ENCODE assay signal across 1 cellular context in the genomic region with DNA sequence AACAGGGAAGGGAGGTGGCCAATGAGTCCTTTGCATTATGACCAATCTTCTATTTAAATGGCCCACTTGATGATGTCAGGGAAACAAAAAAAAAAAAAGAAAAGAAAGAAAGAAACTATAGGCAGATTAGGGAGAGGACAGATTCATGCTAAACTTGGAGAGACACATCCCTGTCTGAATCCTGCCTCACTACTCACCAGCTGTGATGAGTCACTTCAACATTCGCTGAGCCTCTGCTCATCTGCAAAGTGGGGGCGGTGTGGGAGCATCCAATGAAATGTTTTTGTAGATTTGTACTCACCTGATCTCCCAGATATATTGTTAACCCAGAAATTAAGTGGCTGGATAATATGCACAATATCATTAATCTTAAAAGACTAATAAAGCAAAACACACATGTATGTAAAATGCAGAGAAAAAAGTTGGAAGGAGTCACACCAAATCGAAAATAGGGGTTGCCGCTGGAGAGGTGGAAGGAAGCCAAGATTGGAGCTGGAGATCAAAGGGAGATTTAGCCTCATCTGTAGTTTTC.
TF ChIP-seq lines count a peak whose summit lies in the region.

No MANE protein-coding gene starts in this region.

TF ChIP-seq in GM23338, 12 proteins besides CTCF, POLR2A, EP300 and RAD21 (continued from another document):
- TF ChIP-seq, protein P1, sequence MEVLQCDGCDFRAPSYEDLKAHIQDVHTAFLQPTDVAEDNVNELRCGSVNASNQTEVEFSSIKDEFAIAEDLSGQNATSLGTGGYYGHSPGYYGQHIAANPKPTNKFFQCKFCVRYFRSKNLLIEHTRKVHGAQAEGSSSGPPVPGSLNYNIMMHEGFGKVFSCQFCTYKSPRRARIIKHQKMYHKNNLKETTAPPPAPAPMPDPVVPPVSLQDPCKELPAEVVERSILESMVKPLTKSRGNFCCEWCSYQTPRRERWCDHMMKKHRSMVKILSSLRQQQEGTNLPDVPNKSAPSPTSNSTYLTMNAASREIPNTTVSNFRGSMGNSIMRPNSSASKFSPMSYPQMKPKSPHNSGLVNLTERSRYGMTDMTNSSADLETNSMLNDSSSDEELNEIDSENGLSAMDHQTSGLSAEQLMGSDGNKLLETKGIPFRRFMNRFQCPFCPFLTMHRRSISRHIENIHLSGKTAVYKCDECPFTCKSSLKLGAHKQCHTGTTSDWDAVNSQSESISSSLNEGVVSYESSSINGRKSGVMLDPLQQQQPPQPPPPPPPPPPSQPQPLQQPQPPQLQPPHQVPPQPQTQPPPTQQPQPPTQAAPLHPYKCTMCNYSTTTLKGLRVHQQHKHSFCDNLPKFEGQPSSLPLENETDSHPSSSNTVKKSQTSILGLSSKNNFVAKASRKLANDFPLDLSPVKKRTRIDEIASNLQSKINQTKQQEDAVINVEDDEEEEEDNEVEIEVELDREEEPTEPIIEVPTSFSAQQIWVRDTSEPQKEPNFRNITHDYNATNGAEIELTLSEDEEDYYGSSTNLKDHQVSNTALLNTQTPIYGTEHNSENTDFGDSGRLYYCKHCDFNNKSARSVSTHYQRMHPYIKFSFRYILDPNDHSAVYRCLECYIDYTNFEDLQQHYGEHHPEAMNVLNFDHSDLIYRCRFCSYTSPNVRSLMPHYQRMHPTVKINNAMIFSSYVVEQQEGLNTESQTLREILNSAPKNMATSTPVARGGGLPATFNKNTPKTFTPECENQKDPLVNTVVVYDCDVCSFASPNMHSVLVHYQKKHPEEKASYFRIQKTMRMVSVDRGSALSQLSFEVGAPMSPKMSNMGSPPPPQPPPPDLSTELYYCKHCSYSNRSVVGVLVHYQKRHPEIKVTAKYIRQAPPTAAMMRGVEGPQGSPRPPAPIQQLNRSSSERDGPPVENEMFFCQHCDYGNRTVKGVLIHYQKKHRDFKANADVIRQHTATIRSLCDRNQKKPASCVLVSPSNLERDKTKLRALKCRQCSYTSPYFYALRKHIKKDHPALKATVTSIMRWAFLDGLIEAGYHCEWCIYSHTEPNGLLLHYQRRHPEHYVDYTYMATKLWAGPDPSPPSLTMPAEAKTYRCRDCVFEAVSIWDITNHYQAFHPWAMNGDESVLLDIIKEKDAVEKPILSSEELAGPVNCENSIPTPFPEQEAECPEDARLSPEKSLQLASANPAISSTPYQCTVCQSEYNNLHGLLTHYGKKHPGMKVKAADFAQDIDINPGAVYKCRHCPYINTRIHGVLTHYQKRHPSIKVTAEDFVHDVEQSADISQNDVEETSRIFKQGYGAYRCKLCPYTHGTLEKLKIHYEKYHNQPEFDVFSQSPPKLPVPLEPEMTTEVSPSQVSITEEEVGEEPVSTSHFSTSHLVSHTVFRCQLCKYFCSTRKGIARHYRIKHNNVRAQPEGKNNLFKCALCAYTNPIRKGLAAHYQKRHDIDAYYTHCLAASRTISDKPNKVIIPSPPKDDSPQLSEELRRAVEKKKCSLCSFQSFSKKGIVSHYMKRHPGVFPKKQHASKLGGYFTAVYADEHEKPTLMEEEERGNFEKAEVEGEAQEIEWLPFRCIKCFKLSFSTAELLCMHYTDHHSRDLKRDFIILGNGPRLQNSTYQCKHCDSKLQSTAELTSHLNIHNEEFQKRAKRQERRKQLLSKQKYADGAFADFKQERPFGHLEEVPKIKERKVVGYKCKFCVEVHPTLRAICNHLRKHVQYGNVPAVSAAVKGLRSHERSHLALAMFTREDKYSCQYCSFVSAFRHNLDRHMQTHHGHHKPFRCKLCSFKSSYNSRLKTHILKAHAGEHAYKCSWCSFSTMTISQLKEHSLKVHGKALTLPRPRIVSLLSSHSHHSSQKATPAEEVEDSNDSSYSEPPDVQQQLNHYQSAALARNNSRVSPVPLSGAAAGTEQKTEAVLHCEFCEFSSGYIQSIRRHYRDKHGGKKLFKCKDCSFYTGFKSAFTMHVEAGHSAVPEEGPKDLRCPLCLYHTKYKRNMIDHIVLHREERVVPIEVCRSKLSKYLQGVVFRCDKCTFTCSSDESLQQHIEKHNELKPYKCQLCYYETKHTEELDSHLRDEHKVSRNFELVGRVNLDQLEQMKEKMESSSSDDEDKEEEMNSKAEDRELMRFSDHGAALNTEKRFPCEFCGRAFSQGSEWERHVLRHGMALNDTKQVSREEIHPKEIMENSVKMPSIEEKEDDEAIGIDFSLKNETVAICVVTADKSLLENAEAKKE (CRISPR knock-in tag; IDR thresholded peaks at IDR 0.05) = no peak
- no peak for TF ChIP-seq NANOG (IDR thresholded peaks at IDR 0.05; ENCODE audit: borderline replicate concordance)
- no peak for TF ChIP-seq EZH2 (IDR thresholded peaks at IDR 0.05; ENCODE audit: low read depth, unreplicated experiment)
- TF ChIP-seq ZNF331 (CRISPR knock-in tag; IDR thresholded peaks at IDR 0.05; ENCODE audit: low read depth) = no peak
- TF ChIP-seq STAT1 (IDR thresholded peaks at IDR 0.05; ENCODE audit: unreplicated experiment) = no peak
- no peak for TF ChIP-seq CREB1 (CRISPR knock-in tag; IDR thresholded peaks at IDR 0.05; ENCODE audit: low read depth)
- TF ChIP-seq, protein P2, sequence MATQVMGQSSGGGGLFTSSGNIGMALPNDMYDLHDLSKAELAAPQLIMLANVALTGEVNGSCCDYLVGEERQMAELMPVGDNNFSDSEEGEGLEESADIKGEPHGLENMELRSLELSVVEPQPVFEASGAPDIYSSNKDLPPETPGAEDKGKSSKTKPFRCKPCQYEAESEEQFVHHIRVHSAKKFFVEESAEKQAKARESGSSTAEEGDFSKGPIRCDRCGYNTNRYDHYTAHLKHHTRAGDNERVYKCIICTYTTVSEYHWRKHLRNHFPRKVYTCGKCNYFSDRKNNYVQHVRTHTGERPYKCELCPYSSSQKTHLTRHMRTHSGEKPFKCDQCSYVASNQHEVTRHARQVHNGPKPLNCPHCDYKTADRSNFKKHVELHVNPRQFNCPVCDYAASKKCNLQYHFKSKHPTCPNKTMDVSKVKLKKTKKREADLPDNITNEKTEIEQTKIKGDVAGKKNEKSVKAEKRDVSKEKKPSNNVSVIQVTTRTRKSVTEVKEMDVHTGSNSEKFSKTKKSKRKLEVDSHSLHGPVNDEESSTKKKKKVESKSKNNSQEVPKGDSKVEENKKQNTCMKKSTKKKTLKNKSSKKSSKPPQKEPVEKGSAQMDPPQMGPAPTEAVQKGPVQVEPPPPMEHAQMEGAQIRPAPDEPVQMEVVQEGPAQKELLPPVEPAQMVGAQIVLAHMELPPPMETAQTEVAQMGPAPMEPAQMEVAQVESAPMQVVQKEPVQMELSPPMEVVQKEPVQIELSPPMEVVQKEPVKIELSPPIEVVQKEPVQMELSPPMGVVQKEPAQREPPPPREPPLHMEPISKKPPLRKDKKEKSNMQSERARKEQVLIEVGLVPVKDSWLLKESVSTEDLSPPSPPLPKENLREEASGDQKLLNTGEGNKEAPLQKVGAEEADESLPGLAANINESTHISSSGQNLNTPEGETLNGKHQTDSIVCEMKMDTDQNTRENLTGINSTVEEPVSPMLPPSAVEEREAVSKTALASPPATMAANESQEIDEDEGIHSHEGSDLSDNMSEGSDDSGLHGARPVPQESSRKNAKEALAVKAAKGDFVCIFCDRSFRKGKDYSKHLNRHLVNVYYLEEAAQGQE (IDR thresholded peaks at IDR 0.05; ENCODE audit: unreplicated experiment) = no peak
- no peak for TF ChIP-seq POLR2AphosphoS5 (IDR thresholded peaks at IDR 0.05; ENCODE audit: low read depth)
- no peak for TF ChIP-seq ZNF114 (CRISPR knock-in tag; IDR thresholded peaks at IDR 0.05)
